Comparison of ENCODE assay signal across 9 cellular contexts in genomic region chr21:37557261-37557950, GRCh38.
DNase-seq lines count a peak whose midpoint lies in the region; ATAC-seq and TF ChIP-seq lines count a peak whose summit lies in the region.
"Had no signal": no experiment of that assay in that cellular context is flagged by ENCODE, and none has a peak within 500 bp of the region (broad histone marks: within the 10 kb centered on the region; RNA-seq: fewer than 3 reads in every experiment).

No MANE protein-coding gene starts in this region.

- H3K36me3 ChIP-seq in BE2C: no peaks in the 10 kb centered on the region

- no peak for TF ChIP-seq CTCF in BE2C (IDR thresholded peaks at IDR 0.05; ENCODE audit: low read depth, low read length)

- no peaks in the 10 kb centered on the region for H3K9me3 ChIP-seq in BE2C

- peak; percentile 25 for DNase-seq in left kidney (ENCODE audit: low read depth, low spot score)
- no peak for DNase-seq in cerebellar nuclear complex (lab: John Stamatoyannopoulos, UW)
- no peak for DNase-seq in BE2C
- no peak for DNase-seq in activated CD4-positive, alpha-beta T cell treated with anti-CD3 and anti-CD28 coated beads, Interleukin-2, amount 50 U/mL, for 48 hours
- DNase-seq in putamen (ENCODE audit: low spot score): no peak
- DNase-seq: T-helper 17 cell had no signal

- no peaks in the 10 kb centered on the region for H3K4me1 ChIP-seq in BE2C

- no peak overlapping the region for H3K4me3 ChIP-seq in BE2C (ENCODE audit: low read depth, low read length)

- peak; percentile 92 for ATAC-seq in GM18519 (IDR thresholded peaks at IDR 0.05; ENCODE audit: low FRiP score, unreplicated experiment)
- ATAC-seq in GM21528 (IDR thresholded peaks at IDR 0.05; ENCODE audit: low FRiP score, unreplicated experiment): peak; percentile 76
- ATAC-seq in HG03378 (IDR thresholded peaks at IDR 0.05; ENCODE audit: unreplicated experiment): peak; percentile 97
- ATAC-seq: T-helper 17 cell had no signal

- H3K27me3 ChIP-seq in BE2C: no peaks in the 10 kb centered on the region
